Comparison of ENCODE assay signal across 1 cellular context in the genomic region with DNA sequence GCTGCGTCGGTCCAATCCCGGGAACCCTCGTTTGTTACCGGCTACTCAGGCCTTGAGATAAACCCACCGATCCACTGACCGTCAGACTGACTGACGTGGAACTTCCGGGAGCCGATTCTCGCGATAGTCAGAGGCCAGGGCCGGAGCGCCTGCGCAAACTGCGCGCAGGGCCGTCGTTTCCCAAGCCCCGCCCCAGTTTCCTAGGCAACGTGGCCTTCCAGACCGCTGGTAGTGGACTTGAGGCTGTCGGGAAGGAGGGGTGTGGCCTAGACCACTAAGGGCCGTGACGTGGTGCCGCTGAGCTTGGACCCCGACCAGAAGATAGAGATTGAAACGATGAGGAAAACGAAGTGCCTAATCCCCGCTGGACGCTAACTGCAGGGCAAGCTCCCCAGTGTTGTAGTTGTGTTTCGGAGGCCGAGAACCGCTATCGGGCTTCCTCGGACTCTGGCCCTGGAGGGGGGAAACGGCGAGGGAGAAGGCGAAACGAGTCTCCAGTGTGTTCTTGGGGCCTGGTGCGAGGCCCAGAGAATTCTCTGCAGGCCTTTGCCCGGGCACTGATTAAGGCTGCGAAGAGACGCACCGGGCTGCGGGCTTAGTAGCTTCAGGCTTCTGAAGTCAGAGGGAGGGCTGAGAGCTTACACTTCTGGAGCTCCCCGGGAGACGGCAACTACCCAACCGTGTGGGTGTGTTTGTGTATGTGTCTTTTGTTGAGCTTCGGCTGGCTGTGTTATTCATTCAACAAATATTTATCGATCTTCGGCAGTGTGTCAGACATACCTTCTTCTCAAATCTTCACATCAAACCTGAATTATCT.
TF ChIP-seq lines count a peak whose summit lies in the region.

A gene (minus strand): TSS at position 96 of the 817 bp plus-strand sequence. CDS start 97 bp downstream, outside the sequence.

TF ChIP-seq in HepG2, 621 proteins besides CTCF, POLR2A, EP300 and RAD21 (continued from another document and continues in another):
- TF ChIP-seq POLR2G (IDR thresholded peaks at IDR 0.05; ENCODE audit: low read depth, low read length) (peak; percentile 89), ZNF44 (CRISPR knock-in tag; IDR thresholded peaks at IDR 0.05) (0 out of 2 replicates have a peak, but pooled peaks have one; percentile 57), DNMT1 (CRISPR knock-in tag; IDR thresholded peaks at IDR 0.05) (0 out of 2 replicates have a peak, but pooled peaks have one; percentile 13), ATM (IDR thresholded peaks at IDR 0.05; ENCODE audit: borderline replicate concordance) (no peak), SMAD3 (CRISPR knock-in tag; IDR thresholded peaks at IDR 0.05) (peak; percentile 14; the same call in 1 of the 2 replicates), ZNF605 (CRISPR knock-in tag; IDR thresholded peaks at IDR 0.05) (no peak; the same call in 1 of the 2 replicates), NFATC3 (CRISPR knock-in tag; IDR thresholded peaks at IDR 0.05) (0 out of 2 replicates have a peak, but pooled peaks have one; percentile 75), HMG20B (CRISPR knock-in tag; conservative IDR thresholded peaks at IDR 0.05) (no peak), TEAD3 (CRISPR knock-in tag; optimal IDR thresholded peaks at IDR 0.05; ENCODE audit: borderline replicate concordance) (peak; percentile 26), ZSCAN22 (CRISPR knock-in tag; IDR thresholded peaks at IDR 0.05) (no peak), ZZZ3 (CRISPR knock-in tag; IDR thresholded peaks at IDR 0.05; ENCODE audit: borderline replicate concordance) (peak; percentile 77; the same call in 1 of the 2 replicates), KLF6 (CRISPR knock-in tag; IDR thresholded peaks at IDR 0.05) (peak; percentile 79), KLF12 (CRISPR knock-in tag; IDR thresholded peaks at IDR 0.05; ENCODE audit: borderline replicate concordance) (peak; percentile 68; the same call in 1 of the 2 replicates), ZNF337 (CRISPR knock-in tag; IDR thresholded peaks at IDR 0.05; ENCODE audit: borderline replicate concordance, low read depth) (0 out of 2 replicates have a peak, but pooled peaks have one; percentile 38), ZNF746 (CRISPR knock-in tag; IDR thresholded peaks at IDR 0.05) (peak; percentile 52; the same call in 1 of the 2 replicates), ZNF501 (CRISPR knock-in tag; IDR thresholded peaks at IDR 0.05) (peak; percentile 84), FOXC1 (CRISPR knock-in tag; IDR thresholded peaks at IDR 0.05; ENCODE audit: borderline replicate concordance) (peak; percentile 56; the same call in 1 of the 2 replicates), ZNF296 (CRISPR knock-in tag; conservative IDR thresholded peaks at IDR 0.05) (no peak), HCFC1 (IDR thresholded peaks at IDR 0.05; ENCODE audit: low read depth, low read length) (peak; percentile 47; the same call in 1 of the 2 replicates), NKX3-1 (CRISPR knock-in tag; IDR thresholded peaks at IDR 0.05) (peak; percentile 50; the same call in 1 of the 2 replicates), ZNF709 (CRISPR knock-in tag; IDR thresholded peaks at IDR 0.05) (peak; percentile 82), RFX5 (IDR thresholded peaks at IDR 0.05; ENCODE audit: low read depth, low read length) (no peak), ZNF260 (CRISPR knock-in tag; IDR thresholded peaks at IDR 0.05; ENCODE audit: borderline replicate concordance, low read depth) (no peak), PHF20 (CRISPR knock-in tag; IDR thresholded peaks at IDR 0.05) (peak; percentile 86), EEA1 (CRISPR knock-in tag; IDR thresholded peaks at IDR 0.05; ENCODE audit: borderline replicate concordance) (no peak), ZNF569 (CRISPR knock-in tag; IDR thresholded peaks at IDR 0.05; ENCODE audit: borderline replicate concordance) (no peak), ZNF205 (CRISPR knock-in tag; IDR thresholded peaks at IDR 0.05) (no peak), DR1 (CRISPR knock-in tag; IDR thresholded peaks at IDR 0.05) (peak; percentile 90), ZNF747 (CRISPR knock-in tag; IDR thresholded peaks at IDR 0.05; ENCODE audit: borderline replicate concordance) (peak; percentile 5; the same call in 1 of the 2 replicates), SP4 (CRISPR knock-in tag; IDR thresholded peaks at IDR 0.05) (peak; percentile 32; the same call in 1 of the 2 replicates), GFI1 (CRISPR knock-in tag; IDR thresholded peaks at IDR 0.05; ENCODE audit: borderline replicate concordance) (peak; percentile 62; the same call in 1 of the 2 replicates), CBX2 (IDR thresholded peaks at IDR 0.05; ENCODE audit: low read depth, low read length) (no peak), CBX2 (CRISPR knock-in tag; IDR thresholded peaks at IDR 0.05; ENCODE audit: low read depth) (no peak), NCOA2 (CRISPR knock-in tag; IDR thresholded peaks at IDR 0.05) (peak; percentile 30; the same call in 1 of the 2 replicates)
- TF ChIP-seq, protein P1, sequence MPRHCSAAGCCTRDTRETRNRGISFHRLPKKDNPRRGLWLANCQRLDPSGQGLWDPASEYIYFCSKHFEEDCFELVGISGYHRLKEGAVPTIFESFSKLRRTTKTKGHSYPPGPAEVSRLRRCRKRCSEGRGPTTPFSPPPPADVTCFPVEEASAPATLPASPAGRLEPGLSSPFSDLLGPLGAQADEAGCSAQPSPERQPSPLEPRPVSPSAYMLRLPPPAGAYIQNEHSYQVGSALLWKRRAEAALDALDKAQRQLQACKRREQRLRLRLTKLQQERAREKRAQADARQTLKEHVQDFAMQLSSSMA (CRISPR knock-in tag; IDR thresholded peaks at IDR 0.05) = peak; percentile 76; the same call in 1 of the 2 replicates
- TF ChIP-seq, protein P2, sequence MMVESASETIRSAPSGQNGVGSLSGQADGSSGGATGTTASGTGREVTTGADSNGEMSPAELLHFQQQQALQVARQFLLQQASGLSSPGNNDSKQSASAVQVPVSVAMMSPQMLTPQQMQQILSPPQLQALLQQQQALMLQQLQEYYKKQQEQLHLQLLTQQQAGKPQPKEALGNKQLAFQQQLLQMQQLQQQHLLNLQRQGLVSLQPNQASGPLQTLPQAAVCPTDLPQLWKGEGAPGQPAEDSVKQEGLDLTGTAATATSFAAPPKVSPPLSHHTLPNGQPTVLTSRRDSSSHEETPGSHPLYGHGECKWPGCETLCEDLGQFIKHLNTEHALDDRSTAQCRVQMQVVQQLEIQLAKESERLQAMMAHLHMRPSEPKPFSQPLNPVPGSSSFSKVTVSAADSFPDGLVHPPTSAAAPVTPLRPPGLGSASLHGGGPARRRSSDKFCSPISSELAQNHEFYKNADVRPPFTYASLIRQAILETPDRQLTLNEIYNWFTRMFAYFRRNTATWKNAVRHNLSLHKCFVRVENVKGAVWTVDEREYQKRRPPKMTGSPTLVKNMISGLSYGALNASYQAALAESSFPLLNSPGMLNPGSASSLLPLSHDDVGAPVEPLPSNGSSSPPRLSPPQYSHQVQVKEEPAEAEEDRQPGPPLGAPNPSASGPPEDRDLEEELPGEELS (CRISPR knock-in tag; IDR thresholded peaks at IDR 0.05) = no peak; the same call in none of the 2 replicates
- TF ChIP-seq, protein P3, sequence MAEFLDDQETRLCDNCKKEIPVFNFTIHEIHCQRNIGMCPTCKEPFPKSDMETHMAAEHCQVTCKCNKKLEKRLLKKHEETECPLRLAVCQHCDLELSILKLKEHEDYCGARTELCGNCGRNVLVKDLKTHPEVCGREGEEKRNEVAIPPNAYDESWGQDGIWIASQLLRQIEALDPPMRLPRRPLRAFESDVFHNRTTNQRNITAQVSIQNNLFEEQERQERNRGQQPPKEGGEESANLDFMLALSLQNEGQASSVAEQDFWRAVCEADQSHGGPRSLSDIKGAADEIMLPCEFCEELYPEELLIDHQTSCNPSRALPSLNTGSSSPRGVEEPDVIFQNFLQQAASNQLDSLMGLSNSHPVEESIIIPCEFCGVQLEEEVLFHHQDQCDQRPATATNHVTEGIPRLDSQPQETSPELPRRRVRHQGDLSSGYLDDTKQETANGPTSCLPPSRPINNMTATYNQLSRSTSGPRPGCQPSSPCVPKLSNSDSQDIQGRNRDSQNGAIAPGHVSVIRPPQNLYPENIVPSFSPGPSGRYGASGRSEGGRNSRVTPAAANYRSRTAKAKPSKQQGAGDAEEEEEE (CRISPR knock-in tag; IDR thresholded peaks at IDR 0.05; ENCODE audit: borderline replicate concordance) = no peak
- TF ChIP-seq, protein P4, sequence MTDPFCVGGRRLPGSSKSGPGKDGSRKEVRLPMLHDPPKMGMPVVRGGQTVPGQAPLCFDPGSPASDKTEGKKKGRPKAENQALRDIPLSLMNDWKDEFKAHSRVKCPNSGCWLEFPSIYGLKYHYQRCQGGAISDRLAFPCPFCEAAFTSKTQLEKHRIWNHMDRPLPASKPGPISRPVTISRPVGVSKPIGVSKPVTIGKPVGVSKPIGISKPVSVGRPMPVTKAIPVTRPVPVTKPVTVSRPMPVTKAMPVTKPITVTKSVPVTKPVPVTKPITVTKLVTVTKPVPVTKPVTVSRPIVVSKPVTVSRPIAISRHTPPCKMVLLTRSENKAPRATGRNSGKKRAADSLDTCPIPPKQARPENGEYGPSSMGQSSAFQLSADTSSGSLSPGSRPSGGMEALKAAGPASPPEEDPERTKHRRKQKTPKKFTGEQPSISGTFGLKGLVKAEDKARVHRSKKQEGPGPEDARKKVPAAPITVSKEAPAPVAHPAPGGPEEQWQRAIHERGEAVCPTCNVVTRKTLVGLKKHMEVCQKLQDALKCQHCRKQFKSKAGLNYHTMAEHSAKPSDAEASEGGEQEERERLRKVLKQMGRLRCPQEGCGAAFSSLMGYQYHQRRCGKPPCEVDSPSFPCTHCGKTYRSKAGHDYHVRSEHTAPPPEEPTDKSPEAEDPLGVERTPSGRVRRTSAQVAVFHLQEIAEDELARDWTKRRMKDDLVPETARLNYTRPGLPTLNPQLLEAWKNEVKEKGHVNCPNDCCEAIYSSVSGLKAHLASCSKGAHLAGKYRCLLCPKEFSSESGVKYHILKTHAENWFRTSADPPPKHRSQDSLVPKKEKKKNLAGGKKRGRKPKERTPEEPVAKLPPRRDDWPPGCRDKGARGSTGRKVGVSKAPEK (CRISPR knock-in tag; IDR thresholded peaks at IDR 0.05; ENCODE audit: borderline replicate concordance) = no peak
- TF ChIP-seq, protein P5, sequence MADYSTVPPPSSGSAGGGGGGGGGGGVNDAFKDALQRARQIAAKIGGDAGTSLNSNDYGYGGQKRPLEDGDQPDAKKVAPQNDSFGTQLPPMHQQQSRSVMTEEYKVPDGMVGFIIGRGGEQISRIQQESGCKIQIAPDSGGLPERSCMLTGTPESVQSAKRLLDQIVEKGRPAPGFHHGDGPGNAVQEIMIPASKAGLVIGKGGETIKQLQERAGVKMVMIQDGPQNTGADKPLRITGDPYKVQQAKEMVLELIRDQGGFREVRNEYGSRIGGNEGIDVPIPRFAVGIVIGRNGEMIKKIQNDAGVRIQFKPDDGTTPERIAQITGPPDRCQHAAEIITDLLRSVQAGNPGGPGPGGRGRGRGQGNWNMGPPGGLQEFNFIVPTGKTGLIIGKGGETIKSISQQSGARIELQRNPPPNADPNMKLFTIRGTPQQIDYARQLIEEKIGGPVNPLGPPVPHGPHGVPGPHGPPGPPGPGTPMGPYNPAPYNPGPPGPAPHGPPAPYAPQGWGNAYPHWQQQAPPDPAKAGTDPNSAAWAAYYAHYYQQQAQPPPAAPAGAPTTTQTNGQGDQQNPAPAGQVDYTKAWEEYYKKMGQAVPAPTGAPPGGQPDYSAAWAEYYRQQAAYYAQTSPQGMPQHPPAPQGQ (CRISPR knock-in tag; IDR thresholded peaks at IDR 0.05; ENCODE audit: borderline replicate concordance) = no peak
- TF ChIP-seq, protein P6, sequence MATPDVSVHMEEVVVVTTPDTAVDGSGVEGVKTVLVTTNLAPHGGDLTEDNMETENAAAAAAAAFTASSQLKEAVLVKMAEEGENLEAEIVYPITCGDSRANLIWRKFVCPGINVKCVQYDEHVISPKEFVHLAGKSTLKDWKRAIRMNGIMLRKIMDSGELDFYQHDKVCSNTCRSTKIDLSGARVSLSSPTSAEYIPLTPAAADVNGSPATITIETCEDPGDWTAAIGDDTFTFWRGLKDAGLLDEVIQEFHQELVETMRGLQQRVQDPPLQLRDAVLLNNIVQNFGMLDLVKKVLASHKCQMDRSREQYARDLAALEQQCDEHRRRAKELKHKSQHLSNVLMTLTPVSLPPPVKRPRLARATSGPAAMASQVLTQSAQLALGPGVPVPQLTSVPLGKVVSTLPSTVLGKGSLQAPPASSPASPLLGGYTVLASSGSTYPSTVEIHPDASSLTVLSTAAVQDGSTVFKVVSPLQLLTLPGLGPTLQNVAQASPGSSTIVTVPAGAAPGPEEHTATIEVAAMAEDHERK (CRISPR knock-in tag; IDR thresholded peaks at IDR 0.05; ENCODE audit: low read depth) = 0 out of 2 replicates have a peak, but pooled peaks have one; percentile 28
